In genomic region chr2:237919593-237919992, GRCh38 we compare ENCODE assay signal across 24 cellular contexts. TPM values are rescaled to one million over a fixed set of nuclear protein-coding genes. Genes with fewer than 3 reads are reported as not detected.
DNase-seq lines count a peak whose midpoint lies in the region; ATAC-seq and TF ChIP-seq lines count a peak whose summit lies in the region.
"Had no signal": no experiment of that assay in that cellular context is flagged by ENCODE, and none has a peak within 500 bp of the region (broad histone marks: within the 10 kb centered on the region; RNA-seq: fewer than 3 reads in every experiment).

No MANE protein-coding gene starts in this region.

- ATAC-seq in sciatic nerve (no peak), GM18519 (IDR thresholded peaks at IDR 0.05; ENCODE audit: low FRiP score, unreplicated experiment) (no peak), left cardiac atrium (no peak)
- ATAC-seq in stimulated activated effector memory CD8-positive, alpha-beta T cell treated with anti-CD3 and anti-CD28 coated beads, Interleukin-12 subunit alpha, Interleukin-12 subunit beta, amount 100 ng/mL, for 72 hours = no peak
- ATAC-seq: A549; activated CD4-positive, alpha-beta T cell treated with anti-CD3 and anti-CD28 coated beads for 36 hours had no signal

- peaks cover 55% of the 10 kb centered on the region for H3K4me1 ChIP-seq in BLaER1
- H3K4me1 ChIP-seq in ascending aorta = peaks cover 9 to 31% of the 10 kb centered on the region in 2 donors
- no peaks in the 10 kb centered on the region for H3K4me1 ChIP-seq in neural progenitor cell

- DNase-seq in NOMO-1 (lab: John Stamatoyannopoulos, UW; ENCODE audit: unreplicated experiment in 2 of 2) (peak; percentile 44 to 54), ascending aorta (ENCODE audit: low spot score in 2 of 2) (no peak), sciatic nerve (ENCODE audit: low spot score) (peak; percentile 60), left cardiac atrium (no peak), neural progenitor cell (ENCODE audit: low spot score) (no peak)
- DNase-seq in stimulated activated effector memory CD8-positive, alpha-beta T cell treated with anti-CD3 and anti-CD28 coated beads, Interleukin-12 subunit alpha, Interleukin-12 subunit beta, amount 100 ng/mL, for 72 hours (ENCODE audit: low spot score in 2 of 2) = no peak
- DNase-seq: activated CD4-positive, alpha-beta T cell treated with anti-CD3 and anti-CD28 coated beads for 36 hours; BE2C; Calu3; effector CD4-positive, alpha-beta T cell; foreskin fibroblast; GM23248; HFFc6; hippocampal formation; NCI-H1417; NCI-H524; NK-92 treated with Interleukin-12 subunit alpha and Interleukin-12 subunit beta, amount 100 ng/mL, for 24 hours; stimulated activated CD4-positive, alpha-beta T cell treated with anti-CD3 and anti-CD28 coated beads, Interleukin-1b, Interleukin-23, amount 100 ng/mL, for 48 hours; SW 1271 had no signal

- H3K9ac ChIP-seq in BLaER1 = no peak overlapping the region; the same call in 1 of the 2 replicates
- no peak overlapping the region for H3K9ac ChIP-seq in neural progenitor cell
- H3K9ac ChIP-seq: GM23248 had no signal

- H4K20me1 ChIP-seq in BLaER1 = no peaks in the 10 kb centered on the region
- H4K20me1 ChIP-seq in neural progenitor cell (ENCODE audit: low read depth) = no peaks in the 10 kb centered on the region

- H3K27ac Mint-ChIP-seq in stimulated activated effector memory CD8-positive, alpha-beta T cell treated with anti-CD3 and anti-CD28 coated beads, Interleukin-12 subunit alpha, Interleukin-12 subunit beta, amount 100 ng/mL, for 72 hours = no peak overlapping the region
- no peak overlapping the region for H3K27ac Mint-ChIP-seq in neural progenitor cell
- H3K27ac Mint-ChIP-seq: activated CD4-positive, alpha-beta T cell treated with anti-CD3 and anti-CD28 coated beads for 36 hours; activated naive CD8-positive, alpha-beta T cell; HFFc6 had no signal

- H3K27me3 Mint-ChIP-seq in neural progenitor cell (ENCODE audit: insufficient read depth, low read depth) = peaks cover 7% of the 10 kb centered on the region
- H3K27me3 Mint-ChIP-seq: activated CD4-positive, alpha-beta T cell treated with anti-CD3 and anti-CD28 coated beads for 36 hours; activated naive CD8-positive, alpha-beta T cell had no signal

- H3K27me3 ChIP-seq in BLaER1 (no peaks in the 10 kb centered on the region), ascending aorta (no peaks in the 10 kb centered on the region), neural progenitor cell (peaks cover 10% of the 10 kb centered on the region)
- H3K27me3 ChIP-seq: BE2C, suprapubic skin had no signal

- TF ChIP-seq CTCF in ascending aorta (IDR thresholded peaks at IDR 0.05) (no peak), neural progenitor cell (IDR thresholded peaks at IDR 0.05) (no peak)

- peaks cover 6% of the 10 kb centered on the region for H3K36me3 Mint-ChIP-seq in stimulated activated effector memory CD8-positive, alpha-beta T cell treated with anti-CD3 and anti-CD28 coated beads, Interleukin-12 subunit alpha, Interleukin-12 subunit beta, amount 100 ng/mL, for 72 hours
- no peaks in the 10 kb centered on the region for H3K36me3 Mint-ChIP-seq in neural progenitor cell
- H3K36me3 Mint-ChIP-seq: activated naive CD8-positive, alpha-beta T cell had no signal

- peak overlapping the region; percentile 64 for H3K4me2 ChIP-seq in BLaER1
- no peak overlapping the region for H3K4me2 ChIP-seq in neural progenitor cell
- H3K4me2 ChIP-seq: A549 had no signal

- H3K27ac ChIP-seq in BLaER1 = peak overlapping the region; percentile 35; the same call in 1 of the 2 replicates
- H3K27ac ChIP-seq in ascending aorta = peak overlapping the region; percentile 91 to 94
- no peak overlapping the region for H3K27ac ChIP-seq in neural progenitor cell
- H3K27ac ChIP-seq: A549, GM23248, suprapubic skin had no signal

- H3K9me3 Mint-ChIP-seq in stimulated activated effector memory CD8-positive, alpha-beta T cell treated with anti-CD3 and anti-CD28 coated beads, Interleukin-12 subunit alpha, Interleukin-12 subunit beta, amount 100 ng/mL, for 72 hours = no peaks in the 10 kb centered on the region
- no peaks in the 10 kb centered on the region for H3K9me3 Mint-ChIP-seq in neural progenitor cell
- H3K9me3 Mint-ChIP-seq: HFFc6 had no signal

- H3K4me3 ChIP-seq in BLaER1 (no peak overlapping the region), ascending aorta (no peak overlapping the region), neural progenitor cell (no peak overlapping the region)
- H3K4me3 ChIP-seq: A549, GM23248, suprapubic skin had no signal

- H3K9me3 ChIP-seq in BLaER1 (no peaks in the 10 kb centered on the region), ascending aorta (no peaks in the 10 kb centered on the region), neural progenitor cell (ENCODE audit: low read depth) (no peaks in the 10 kb centered on the region)
- H3K9me3 ChIP-seq: A549, BE2C, suprapubic skin had no signal

- no peak overlapping the region for H2AFZ ChIP-seq in neural progenitor cell (replicated peaks)
- H2AFZ ChIP-seq: GM23248 had no signal

- no peaks in the 10 kb centered on the region for H3K79me2 ChIP-seq in neural progenitor cell (ENCODE audit: low read depth)

- H3F3A ChIP-seq in neural progenitor cell (ENCODE audit: low read depth) = no peaks in the 10 kb centered on the region

- H3K36me3 ChIP-seq in BLaER1 = no peaks in the 10 kb centered on the region
- peaks cover 0 to 12% of the 10 kb centered on the region in 2 donors for H3K36me3 ChIP-seq in ascending aorta
- H3K36me3 ChIP-seq in neural progenitor cell = no peaks in the 10 kb centered on the region
- H3K36me3 ChIP-seq: BE2C, suprapubic skin had no signal

- intact Hi-C loops in ascending aorta (cut with DNase I) = no loop called here
- intact Hi-C loops in sciatic nerve (cut with DNase I) = no loop called here
- intact Hi-C loops in left cardiac atrium (cut with DNase I) = no loop called here

- H3K4me3 Mint-ChIP-seq in stimulated activated effector memory CD8-positive, alpha-beta T cell treated with anti-CD3 and anti-CD28 coated beads, Interleukin-12 subunit alpha, Interleukin-12 subunit beta, amount 100 ng/mL, for 72 hours = no peak overlapping the region
- no peak overlapping the region for H3K4me3 Mint-ChIP-seq in neural progenitor cell
- H3K4me3 Mint-ChIP-seq: activated CD4-positive, alpha-beta T cell treated with anti-CD3 and anti-CD28 coated beads for 36 hours; activated naive CD8-positive, alpha-beta T cell; HFFc6 had no signal

- peaks cover 14% of the 10 kb centered on the region for H3K4me1 Mint-ChIP-seq in stimulated activated effector memory CD8-positive, alpha-beta T cell treated with anti-CD3 and anti-CD28 coated beads, Interleukin-12 subunit alpha, Interleukin-12 subunit beta, amount 100 ng/mL, for 72 hours
- peaks cover 11% of the 10 kb centered on the region for H3K4me1 Mint-ChIP-seq in neural progenitor cell

RNA-seq across cellular contexts. Expression of gene UBE2F, which starts 47.2 kb away (rescaled TPM):
- 50.7 TPM for total RNA-seq in ascending aorta
- total RNA-seq in sciatic nerve = 32.6 TPM
- 10 to 100 TPM; 66.1 to 87.8 TPM for total RNA-seq in left cardiac atrium
- total RNA-seq in neural progenitor cell (ENCODE audit: low replicate concordance) = 50.8 and 77.4 TPM in 2 replicates

Comparison
In these comparisons a context has a peak if more than half of its experiments do, and no peak if none do; other contexts are left out.
1. DNase-seq: peak in NOMO-1 (2 of 2) and sciatic nerve (single experiment); none in ascending aorta (0 of 2), left cardiac atrium (single experiment), stimulated activated effector memory CD8-positive, alpha-beta T cell treated with anti-CD3 and anti-CD28 coated beads, Interleukin-12 subunit alpha, Interleukin-12 subunit beta, amount 100 ng/mL, for 72 hours (0 of 2) and neural progenitor cell (single experiment).